ENCODE assay signal across 29 cellular contexts in the genomic region with DNA sequence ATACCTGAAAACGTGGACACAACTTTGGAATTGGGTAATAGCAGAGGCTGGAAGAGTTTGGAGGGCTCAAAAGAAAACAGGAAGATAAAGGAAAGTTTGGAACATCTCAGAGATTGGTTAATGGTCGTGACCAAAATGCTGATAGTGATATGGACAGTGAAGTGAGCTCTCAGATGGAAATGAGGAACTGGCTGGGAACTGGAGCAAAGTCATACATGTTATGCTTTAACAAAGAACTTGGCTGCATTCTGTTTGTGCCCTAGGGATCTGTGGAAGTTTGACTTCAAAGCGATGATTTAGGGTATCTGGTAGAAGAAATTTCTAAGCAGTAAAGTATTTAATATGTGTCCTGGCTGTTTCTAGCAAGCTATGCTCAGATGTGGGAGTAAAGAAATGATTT.
"Had no signal": no experiment of that assay in that cellular context is flagged by ENCODE, and none has a peak within 500 bp of the region (broad histone marks: within the 10 kb centered on the region; RNA-seq: fewer than 3 reads in every experiment).

No MANE protein-coding gene starts in this region.

- ATAC-seq: activated CD4-positive, alpha-beta T cell treated with anti-CD3 and anti-CD28 coated beads for 36 hours; activated CD4-positive, CD25-positive, alpha-beta regulatory T cell treated with anti-CD3 and anti-CD28 coated beads, Interleukin-2, amount 50 U/mL, for 24 hours; activated CD8-positive, alpha-beta T cell treated with anti-CD3 and anti-CD28 coated beads, Interleukin-2, amount 10 ng/mL, durations not matched to agents 7 days and 5 days; body of pancreas; Right ventricle myocardium inferior; WTC11 had no signal

- H3K27ac Mint-ChIP-seq: activated CD4-positive, alpha-beta T cell treated with anti-CD3 and anti-CD28 coated beads for 36 hours; activated CD4-positive, alpha-beta T cell treated with anti-CD3 and anti-CD28 coated beads, Interleukin-2, amount 10 ng/mL, durations not matched to agents 7 days and 5 days; activated CD8-positive, alpha-beta T cell treated with anti-CD3 and anti-CD28 coated beads, Interleukin-2, amount 10 ng/mL, durations not matched to agents 7 days and 5 days; activated naive CD4-positive, alpha-beta T cell treated with anti-CD3 and anti-CD28 coated beads, Interleukin-2, amount 50 U/mL, for 24 hours; activated naive CD8-positive, alpha-beta T cell treated with anti-CD3 and anti-CD28 coated beads, Interleukin-2, amount 10 ng/mL, durations not matched to agents 7 days and 5 days; activated T-cell treated with anti-CD3 and anti-CD28 coated beads, Interleukin-2, amount 50 U/mL, for 24 hours; activated T-helper 2 cell treated with anti-CD3 and anti-CD28 coated beads, Interferon-gamma antibody, Interleukin-2, Interleukin-4, amounts not matched to agents 10 μg/mL and 5 μg/mL and 100 μg/mL, durations not matched to agents 14 hours and 24 hours and 36 hours; T-helper 1 cell treated with Interleukin-12 subunit alpha and Interleukin-12 subunit beta and Interleukin-4 antibody, amounts not matched to agents 30 μg/mL and 1 μg/mL, for 36 hours; T-helper 2 cell treated with Interferon-gamma antibody and Interleukin-4, amounts not matched to agents 5 μg/mL and 100 μg/mL, for 36 hours; WTC11 had no signal

- H3K4me3 Mint-ChIP-seq: activated CD4-positive, alpha-beta T cell treated with anti-CD3 and anti-CD28 coated beads for 36 hours; activated CD4-positive, alpha-beta T cell treated with anti-CD3 and anti-CD28 coated beads, Interleukin-2, amount 10 ng/mL, durations not matched to agents 7 days and 5 days; activated CD8-positive, alpha-beta T cell treated with anti-CD3 and anti-CD28 coated beads, Interleukin-2, amount 10 ng/mL, durations not matched to agents 7 days and 5 days; activated naive CD4-positive, alpha-beta T cell treated with anti-CD3 and anti-CD28 coated beads, Interleukin-2, amount 50 U/mL, for 24 hours; activated naive CD8-positive, alpha-beta T cell treated with anti-CD3 and anti-CD28 coated beads, Interleukin-2, amount 10 ng/mL, durations not matched to agents 7 days and 5 days; activated T-cell treated with anti-CD3 and anti-CD28 coated beads, Interleukin-2, amount 50 U/mL, for 24 hours; T-helper 1 cell treated with Interleukin-12 subunit alpha and Interleukin-12 subunit beta and Interleukin-4 antibody, amounts not matched to agents 30 μg/mL and 1 μg/mL, for 36 hours; T-helper 2 cell treated with Interferon-gamma antibody and Interleukin-4, amounts not matched to agents 5 μg/mL and 100 μg/mL, for 36 hours; WTC11 had no signal

- H3K36me3 Mint-ChIP-seq: activated naive CD8-positive, alpha-beta T cell treated with anti-CD3 and anti-CD28 coated beads, Interleukin-2, amount 10 ng/mL, durations not matched to agents 7 days and 5 days had no signal

- DNase-seq: activated CD4-positive, alpha-beta T cell treated with anti-CD3 and anti-CD28 coated beads for 36 hours; activated CD4-positive, alpha-beta T cell treated with anti-CD3 and anti-CD28 coated beads, Interleukin-2, amount 10 ng/mL, durations not matched to agents 7 days and 5 days; activated CD4-positive, alpha-beta T cell treated with anti-CD3 and anti-CD28 coated beads, Interleukin-2, amount 50 U/mL, for 48 hours; activated CD8-positive, alpha-beta T cell treated with anti-CD3 and anti-CD28 coated beads, Interleukin-2, amount 10 ng/mL, durations not matched to agents 7 days and 5 days; activated gamma-delta T cell; activated naive CD4-positive, alpha-beta T cell treated with Interleukin-2 at 50 U/mL for 16 hours; activated naive CD8-positive, alpha-beta T cell treated with anti-CD3 and anti-CD28 coated beads, Interleukin-2, amount 10 ng/mL, durations not matched to agents 7 days and 5 days; activated T-cell treated with anti-CD3 and anti-CD28 coated beads, Interleukin-2, amount 50 U/mL, for 24 hours; amygdala; body of pancreas; MV-4-11; NCI-H1092; NCI-H1436 treated with DMSO at 0.1 percent for 48 hours; NCI-H1694 treated with DMSO at 0.1 percent for 48 hours; NCI-H2029; NCI-H2171; NCI-H510A; NCI-H526; NCI-H748 treated with DMSO at 0.1 percent for 48 hours; NK-92 treated with Interleukin-12 subunit alpha and Interleukin-12 subunit beta, amount 100 ng/mL, for 24 hours; PC-9; SJCRH30 had no signal

- H3K4me1 Mint-ChIP-seq: activated CD4-positive, alpha-beta T cell treated with anti-CD3 and anti-CD28 coated beads for 36 hours; activated CD4-positive, alpha-beta T cell treated with anti-CD3 and anti-CD28 coated beads, Interleukin-2, amount 10 ng/mL, durations not matched to agents 7 days and 5 days; activated naive CD4-positive, alpha-beta T cell treated with anti-CD3 and anti-CD28 coated beads, Interleukin-2, amount 50 U/mL, for 24 hours; activated naive CD8-positive, alpha-beta T cell treated with anti-CD3 and anti-CD28 coated beads, Interleukin-2, amount 10 ng/mL, durations not matched to agents 7 days and 5 days; WTC11 had no signal
